In genomic region chr4:156638925-156639605, GRCh38 we compare ENCODE assay signal across 18 cellular contexts.
DNase-seq lines count a peak whose midpoint lies in the region; ATAC-seq and TF ChIP-seq lines count a peak whose summit lies in the region.
"Had no signal": no experiment of that assay in that cellular context is flagged by ENCODE, and none has a peak within 500 bp of the region (broad histone marks: within the 10 kb centered on the region; RNA-seq: fewer than 3 reads in every experiment).

No MANE protein-coding gene starts in this region.

- H3K27ac Mint-ChIP-seq in activated T-helper 1 cell treated with anti-CD3 and anti-CD28 coated beads, Interleukin-12 subunit alpha, Interleukin-12 subunit beta, Interleukin-2, Interleukin-4 antibody, amounts not matched to agents 30 ng/mL and 10 ng/mL and 1 ng/mL, durations not matched to agents 14 hours and 24 hours and 36 hours = no peak overlapping the region
- H3K27ac Mint-ChIP-seq: stimulated activated effector memory CD8-positive, alpha-beta T cell treated with anti-CD3 and anti-CD28 coated beads, Interleukin-12 subunit alpha, Interleukin-12 subunit beta, amount 100 ng/mL, for 72 hours had no signal

- H3K27me3 ChIP-seq in ACC112 (ENCODE audit: insufficient read depth, low read length) = no peaks in the 10 kb centered on the region
- H3K27me3 ChIP-seq: BLaER1, hepatocyte had no signal

- H3K27ac ChIP-seq in ACC112 (ENCODE audit: low read depth, low read length) = peak overlapping the region; percentile 39
- H3K27ac ChIP-seq: BLaER1, hepatocyte, VCaP had no signal

- H3K36me3 Mint-ChIP-seq in activated T-helper 1 cell treated with anti-CD3 and anti-CD28 coated beads, Interleukin-12 subunit alpha, Interleukin-12 subunit beta, Interleukin-2, Interleukin-4 antibody, amounts not matched to agents 30 ng/mL and 10 ng/mL and 1 ng/mL, durations not matched to agents 14 hours and 24 hours and 36 hours (ENCODE audit: low read depth) = no peaks in the 10 kb centered on the region
- H3K36me3 Mint-ChIP-seq: stimulated activated effector memory CD8-positive, alpha-beta T cell treated with anti-CD3 and anti-CD28 coated beads, Interleukin-12 subunit alpha, Interleukin-12 subunit beta, amount 100 ng/mL, for 72 hours had no signal

- H3K36me3 ChIP-seq in ACC112 (ENCODE audit: insufficient read depth, low read length) = no peaks in the 10 kb centered on the region
- H3K36me3 ChIP-seq: BLaER1 had no signal

- no peaks in the 10 kb centered on the region for H3K79me2 ChIP-seq in ACC112 (ENCODE audit: control insufficient read depth, insufficient read depth, low read length, unreplicated experiment)
- H3K79me2 ChIP-seq: hepatocyte had no signal

- no peak overlapping the region for H3K4me3 Mint-ChIP-seq in activated T-helper 1 cell treated with anti-CD3 and anti-CD28 coated beads, Interleukin-12 subunit alpha, Interleukin-12 subunit beta, Interleukin-2, Interleukin-4 antibody, amounts not matched to agents 30 ng/mL and 10 ng/mL and 1 ng/mL, durations not matched to agents 14 hours and 24 hours and 36 hours
- H3K4me3 Mint-ChIP-seq: stimulated activated effector memory CD8-positive, alpha-beta T cell treated with anti-CD3 and anti-CD28 coated beads, Interleukin-12 subunit alpha, Interleukin-12 subunit beta, amount 100 ng/mL, for 72 hours had no signal

- no peaks in the 10 kb centered on the region for H3K27me3 Mint-ChIP-seq in activated T-helper 1 cell treated with anti-CD3 and anti-CD28 coated beads, Interleukin-12 subunit alpha, Interleukin-12 subunit beta, Interleukin-2, Interleukin-4 antibody, amounts not matched to agents 30 ng/mL and 10 ng/mL and 1 ng/mL, durations not matched to agents 14 hours and 24 hours and 36 hours (ENCODE audit: insufficient read depth)

- H3K4me1 Mint-ChIP-seq in activated T-helper 1 cell treated with anti-CD3 and anti-CD28 coated beads, Interleukin-12 subunit alpha, Interleukin-12 subunit beta, Interleukin-2, Interleukin-4 antibody, amounts not matched to agents 30 ng/mL and 10 ng/mL and 1 ng/mL, durations not matched to agents 14 hours and 24 hours and 36 hours (ENCODE audit: low read depth) = no peaks in the 10 kb centered on the region
- H3K4me1 Mint-ChIP-seq: stimulated activated effector memory CD8-positive, alpha-beta T cell treated with anti-CD3 and anti-CD28 coated beads, Interleukin-12 subunit alpha, Interleukin-12 subunit beta, amount 100 ng/mL, for 72 hours had no signal

- peaks cover 21% of the 10 kb centered on the region for H3K4me1 ChIP-seq in ACC112 (ENCODE audit: control insufficient read depth, insufficient read depth, low read length, unreplicated experiment)
- H3K4me1 ChIP-seq: BLaER1 had no signal

- H3K4me3 ChIP-seq in ACC112 (ENCODE audit: low read depth, low read length) = peak overlapping the region; percentile 34
- H3K4me3 ChIP-seq: BLaER1, hepatocyte, lung had no signal

- no peaks in the 10 kb centered on the region for H3K9me3 Mint-ChIP-seq in activated T-helper 1 cell treated with anti-CD3 and anti-CD28 coated beads, Interleukin-12 subunit alpha, Interleukin-12 subunit beta, Interleukin-2, Interleukin-4 antibody, amounts not matched to agents 30 ng/mL and 10 ng/mL and 1 ng/mL, durations not matched to agents 14 hours and 24 hours and 36 hours

- DNase-seq in HS-27A (ENCODE audit: low read depth) = peak; percentile 89
- DNase-seq in iris pigment epithelial cell (ENCODE audit: low read depth) = peak; percentile 77
- DNase-seq in NCI-H2196 treated with DMSO at 0.1 percent for 48 hours (lab: John Stamatoyannopoulos, UW; ENCODE audit: unreplicated experiment) = no peak
- no peak for DNase-seq in activated T-helper 1 cell treated with anti-CD3 and anti-CD28 coated beads, Interleukin-12 subunit alpha, Interleukin-12 subunit beta, Interleukin-2, Interleukin-4 antibody, amounts not matched to agents 30 ng/mL and 10 ng/mL and 1 ng/mL, durations not matched to agents 14 hours and 24 hours and 36 hours (ENCODE audit: low spot score)
- DNase-seq in stimulated activated CD4-positive, alpha-beta T cell treated with anti-CD3 and anti-CD28 coated beads, Interleukin-15, amount 100 ng/mL, for 24 hours = no peak
- DNase-seq: amniotic stem cell; effector memory CD4-positive, alpha-beta T cell; GF-D8; Karpas-422; stimulated activated CD4-positive, alpha-beta T cell treated with anti-CD3 and anti-CD28 coated beads, Interleukin-1b, Interleukin-23, amount 100 ng/mL, for 48 hours had no signal

- intact Hi-C loops in activated T-helper 1 cell treated with anti-CD3 and anti-CD28 coated beads, Interleukin-12 subunit alpha, Interleukin-12 subunit beta, Interleukin-2, Interleukin-4 antibody, amounts not matched to agents 30 ng/mL and 10 ng/mL and 1 ng/mL, durations not matched to agents 14 hours and 24 hours and 36 hours (cut with micrococcal nuclease) = no loop called here

- ATAC-seq in SK-N-SH treated with all-trans-retinoic acid at 6 μM for 48 hours = peak; percentile 70
- no peak for ATAC-seq in HG03045 (IDR thresholded peaks at IDR 0.05; ENCODE audit: unreplicated experiment)
- ATAC-seq: stimulated activated effector memory CD8-positive, alpha-beta T cell treated with anti-CD3 and anti-CD28 coated beads, Interleukin-12 subunit alpha, Interleukin-12 subunit beta, amount 100 ng/mL, for 72 hours had no signal

- H2AFZ ChIP-seq in ACC112 (ENCODE audit: low read length, unreplicated experiment) = peak overlapping the region; percentile 83
- H2AFZ ChIP-seq: hepatocyte had no signal

TF ChIP-seq in SK-N-SH treated with all-trans-retinoic acid at 6 μM for 48 hours, 23 proteins besides CTCF, POLR2A, EP300 and RAD21 (continues in another document):
- TF ChIP-seq, protein P1, sequence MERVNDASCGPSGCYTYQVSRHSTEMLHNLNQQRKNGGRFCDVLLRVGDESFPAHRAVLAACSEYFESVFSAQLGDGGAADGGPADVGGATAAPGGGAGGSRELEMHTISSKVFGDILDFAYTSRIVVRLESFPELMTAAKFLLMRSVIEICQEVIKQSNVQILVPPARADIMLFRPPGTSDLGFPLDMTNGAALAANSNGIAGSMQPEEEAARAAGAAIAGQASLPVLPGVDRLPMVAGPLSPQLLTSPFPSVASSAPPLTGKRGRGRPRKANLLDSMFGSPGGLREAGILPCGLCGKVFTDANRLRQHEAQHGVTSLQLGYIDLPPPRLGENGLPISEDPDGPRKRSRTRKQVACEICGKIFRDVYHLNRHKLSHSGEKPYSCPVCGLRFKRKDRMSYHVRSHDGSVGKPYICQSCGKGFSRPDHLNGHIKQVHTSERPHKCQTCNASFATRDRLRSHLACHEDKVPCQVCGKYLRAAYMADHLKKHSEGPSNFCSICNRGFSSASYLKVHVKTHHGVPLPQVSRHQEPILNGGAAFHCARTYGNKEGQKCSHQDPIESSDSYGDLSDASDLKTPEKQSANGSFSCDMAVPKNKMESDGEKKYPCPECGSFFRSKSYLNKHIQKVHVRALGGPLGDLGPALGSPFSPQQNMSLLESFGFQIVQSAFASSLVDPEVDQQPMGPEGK (CRISPR knock-in tag; IDR thresholded peaks at IDR 0.05; ENCODE audit: borderline replicate concordance) = no peak
- no peak for TF ChIP-seq ZC3H10 (CRISPR knock-in tag; IDR thresholded peaks at IDR 0.05)
- no peak for TF ChIP-seq POU6F1 (CRISPR knock-in tag; IDR thresholded peaks at IDR 0.05; ENCODE audit: borderline replicate concordance, low read depth)
- TF ChIP-seq GLIS3 (CRISPR knock-in tag; IDR thresholded peaks at IDR 0.05) = no peak
- no peak for TF ChIP-seq ISL1 (CRISPR knock-in tag; IDR thresholded peaks at IDR 0.05)
- TF ChIP-seq BACH2 (CRISPR knock-in tag; IDR thresholded peaks at IDR 0.05; ENCODE audit: borderline replicate concordance) = no peak
- TF ChIP-seq OSR1 (CRISPR knock-in tag; IDR thresholded peaks at IDR 0.05) = no peak
- TF ChIP-seq CSDC2 (CRISPR knock-in tag; IDR thresholded peaks at IDR 0.05) = no peak
- TF ChIP-seq ESRRG (CRISPR knock-in tag; IDR thresholded peaks at IDR 0.05) = no peak
- no peak for TF ChIP-seq ZNF565 (CRISPR knock-in tag; conservative IDR thresholded peaks at IDR 0.05; ENCODE audit: low read depth)
- TF ChIP-seq TOX (CRISPR knock-in tag; IDR thresholded peaks at IDR 0.05; ENCODE audit: borderline replicate concordance) = no peak
- TF ChIP-seq ZFP30 (CRISPR knock-in tag; IDR thresholded peaks at IDR 0.05) = no peak
- TF ChIP-seq ARNTL (CRISPR knock-in tag; IDR thresholded peaks at IDR 0.05; ENCODE audit: borderline replicate concordance, low read depth) = no peak
- TF ChIP-seq CSRNP3 (CRISPR knock-in tag; IDR thresholded peaks at IDR 0.05) = no peak
- no peak for TF ChIP-seq ZNF8 (CRISPR knock-in tag; IDR thresholded peaks at IDR 0.05)

Comparison
In these comparisons a context has a peak if more than half of its experiments do, and no peak if none do; other contexts are left out.
1. DNase-seq: peak in HS-27A (single experiment) and iris pigment epithelial cell (single experiment); none in NCI-H2196 treated with DMSO at 0.1 percent for 48 hours (single experiment), activated T-helper 1 cell treated with anti-CD3 and anti-CD28 coated beads, Interleukin-12 subunit alpha, Interleukin-12 subunit beta, Interleukin-2, Interleukin-4 antibody, amounts not matched to agents 30 ng/mL and 10 ng/mL and 1 ng/mL, durations not matched to agents 14 hours and 24 hours and 36 hours (single experiment) and stimulated activated CD4-positive, alpha-beta T cell treated with anti-CD3 and anti-CD28 coated beads, Interleukin-15, amount 100 ng/mL, for 24 hours (single experiment).